Comparison of ENCODE assay signal across 8 cellular contexts in genomic region chr11:2378527-2379210, GRCh38. TPM values are rescaled to one million over a fixed set of nuclear protein-coding genes. Genes with fewer than 3 reads are reported as not detected.
DNase-seq lines count a peak whose midpoint lies in the region; ATAC-seq and TF ChIP-seq lines count a peak whose summit lies in the region.

No MANE protein-coding gene starts in this region.

- H3K4me3 ChIP-seq in AG10803 (ENCODE audit: low read length) = peak overlapping the region; percentile 97
- peak overlapping the region; percentile 92 for H3K4me3 ChIP-seq in MG63
- peak overlapping the region; percentile 66 to 76 for H3K4me3 ChIP-seq in mucosa of rectum (ENCODE audit: low read length in 2 of 2)

- DNase-seq in AG10803 (ENCODE audit: low read depth) = peak; percentile 89
- DNase-seq in MG63 = no peak
- DNase-seq in dermis blood vessel endothelial cell = peak; percentile 53
- DNase-seq in NCI-H2107 (lab: John Stamatoyannopoulos, UW) = no peak
- no peak for DNase-seq in OCI-M2 (lab: John Stamatoyannopoulos, UW; ENCODE audit: unreplicated experiment)

- H3K9me3 ChIP-seq in MG63 (no peaks in the 10 kb centered on the region), mucosa of rectum (ENCODE audit: control insufficient read depth in 2 of 2, low read length in 2 of 2) (no peaks in the 10 kb centered on the region)

- no peak for TF ChIP-seq CTCF in AG10803 (conservative IDR thresholded peaks at IDR 0.05; ENCODE audit: low read length)

- H3K27me3 ChIP-seq in MG63 (no peaks in the 10 kb centered on the region), mucosa of rectum (ENCODE audit: control insufficient read depth in 2 of 2, insufficient read depth in 2 of 2, low read length in 2 of 2) (no peaks in the 10 kb centered on the region)

- H3K27ac ChIP-seq in mucosa of rectum (ENCODE audit: low read depth in 2 of 2, low read length in 2 of 2) = peak overlapping the region; percentile 84 to 91

- peaks cover 52 to 61% of the 10 kb centered on the region in 2 donors for H3K4me1 ChIP-seq in mucosa of rectum (ENCODE audit: control insufficient read depth in 2 of 2, insufficient read depth in 2 of 2, low read length in 2 of 2)

- H3K36me3 ChIP-seq in MG63 = peaks cover 40% of the 10 kb centered on the region
- H3K36me3 ChIP-seq in mucosa of rectum (ENCODE audit: control insufficient read depth in 2 of 2, insufficient read depth in 2 of 2, low read length in 2 of 2) = no peaks in the 10 kb centered on the region

- ATAC-seq in GM19023 (IDR thresholded peaks at IDR 0.05; ENCODE audit: unreplicated experiment) (no peak), GM18498 (IDR thresholded peaks at IDR 0.05; ENCODE audit: unreplicated experiment) (no peak)

- peak overlapping the region; percentile 81 to 86 for H3K9ac ChIP-seq in mucosa of rectum (ENCODE audit: low read depth in 1 of 2, low read length in 2 of 2)

RNA-seq across cellular contexts. Expression of gene CD81, which starts 1.6 kb away (rescaled TPM):
- 141 and 182 TPM in 2 replicates for total RNA-seq in MG63 (2014; rRNA removed; shearing (Covaris generic); ENCODE audit: low replicate concordance)
- total RNA-seq in dermis blood vessel endothelial cell = 248 and 294 TPM in 2 replicates

RNA-seq across cellular contexts. Expression of gene TSSC4, which starts 21.9 kb away (rescaled TPM):
- total RNA-seq in MG63 (2014; rRNA removed; shearing (Covaris generic); ENCODE audit: low replicate concordance) = 58.7 and 90.1 TPM in 2 replicates
- total RNA-seq in dermis blood vessel endothelial cell = 56.6 and 87.6 TPM in 2 replicates

Comparison
In these comparisons a context has a peak if more than half of its experiments do, and no peak if none do; other contexts are left out.
1. DNase-seq: peak in AG10803 (single experiment) and dermis blood vessel endothelial cell (single experiment); none in MG63 (single experiment), NCI-H2107 (single experiment) and OCI-M2 (single experiment).
2. Peak in every context shown above with its lines, with median percentiles within 50 percentile points of each other: H3K4me3 ChIP-seq.